ENCODE assay signal across 17 cellular contexts in the genomic region with DNA sequence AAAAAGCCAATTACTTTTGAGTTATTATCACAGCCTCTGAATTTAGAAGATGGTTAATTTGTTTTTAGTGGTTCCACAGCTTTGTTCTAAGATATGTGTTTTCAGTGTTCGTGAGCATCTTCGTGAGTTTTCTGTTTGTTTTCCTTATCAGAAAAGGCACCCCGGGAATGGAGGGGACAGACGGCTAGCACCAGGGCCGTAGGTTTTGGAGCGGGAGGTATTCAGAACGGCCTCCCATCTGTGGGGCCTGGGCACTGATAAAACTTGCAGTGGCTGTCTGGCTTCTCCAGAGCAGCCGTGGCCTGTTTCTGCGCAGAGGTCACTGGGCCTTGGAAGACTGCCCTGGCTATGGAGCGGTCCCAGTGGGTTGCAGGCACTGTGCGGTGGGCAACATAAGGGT.
DNase-seq lines count a peak whose midpoint lies in the region; ATAC-seq and TF ChIP-seq lines count a peak whose summit lies in the region.
"Had no signal": no experiment of that assay in that cellular context is flagged by ENCODE, and none has a peak within 500 bp of the region (broad histone marks: within the 10 kb centered on the region; RNA-seq: fewer than 3 reads in every experiment).

No MANE protein-coding gene starts in this region.

- CTCF ChIA-PET in activated CD8-positive, alpha-beta T cell treated with anti-CD3 and anti-CD28 coated beads for 36 hours (lab: Charles Lee) = no interaction called here

- no peak for DNase-seq in HFFc6
- DNase-seq in hepatic stellate cell (ENCODE audit: low spot score) = peak; percentile 18
- no peak for DNase-seq in sciatic nerve (ENCODE audit: low spot score)
- DNase-seq in stimulated activated CD4-positive, alpha-beta T cell treated with anti-CD3 and anti-CD28 coated beads, Interleukin-12 subunit alpha, Interleukin-12 subunit beta, amount 100 ng/mL, for 4 hours = no peak
- DNase-seq in AML-193 (lab: John Stamatoyannopoulos, UW) = no peak
- no peak for DNase-seq in activated CD8-positive, alpha-beta T cell treated with anti-CD3 and anti-CD28 coated beads for 36 hours
- DNase-seq: activated CD4-positive, alpha-beta T cell treated with anti-CD3 and anti-CD28 coated beads for 4 hours; activated naive CD8-positive, alpha-beta T cell treated with anti-CD3 and anti-CD28 coated beads, Interleukin-2, amount 50 U/mL, for 24 hours; activated T-cell treated with anti-CD3 and anti-CD28 coated beads, Interleukin-2, amount 50 U/mL, for 4 hours; dermis blood vessel endothelial cell; NCI-H187 treated with DMSO at 0.1 percent for 48 hours; NCI-H748 treated with DMSO at 0.1 percent for 48 hours; stimulated activated CD8-positive, alpha-beta memory T cell treated with anti-CD3 and anti-CD28 coated beads, Interleukin-4, amount 100 ng/mL, for 48 hours; T-helper 17 cell; thyroid gland had no signal

- H3K27ac Mint-ChIP-seq in HFFc6 (peak overlapping the region; percentile 15; the same call in 1 of the 2 replicates), brain (peak overlapping the region in 3 of 5 experiments; percentile 22 to 80 (median 30))
- no peak overlapping the region for H3K27ac Mint-ChIP-seq in activated CD8-positive, alpha-beta T cell treated with anti-CD3 and anti-CD28 coated beads for 36 hours
- H3K27ac Mint-ChIP-seq: activated naive CD8-positive, alpha-beta T cell treated with anti-CD3 and anti-CD28 coated beads, Interleukin-2, amount 50 U/mL, for 24 hours; T-helper 17 cell had no signal

- H3K4me3 Mint-ChIP-seq in HFFc6 = no peak overlapping the region
- no peak overlapping the region for H3K4me3 Mint-ChIP-seq in brain
- no peak overlapping the region for H3K4me3 Mint-ChIP-seq in activated CD8-positive, alpha-beta T cell treated with anti-CD3 and anti-CD28 coated beads for 36 hours
- H3K4me3 Mint-ChIP-seq: activated naive CD8-positive, alpha-beta T cell treated with anti-CD3 and anti-CD28 coated beads, Interleukin-2, amount 50 U/mL, for 24 hours; activated T-cell treated with anti-CD3 and anti-CD28 coated beads, Interleukin-2, amount 50 U/mL, for 4 hours; T-helper 17 cell had no signal

- POLR2A ChIA-PET in activated CD8-positive, alpha-beta T cell treated with anti-CD3 and anti-CD28 coated beads for 36 hours (lab: Charles Lee) = no interaction called here

- H3K36me3 Mint-ChIP-seq in HFFc6 (ENCODE audit: low read depth) = no peaks in the 10 kb centered on the region
- peaks cover 6% of the 10 kb centered on the region for H3K36me3 Mint-ChIP-seq in brain
- no peaks in the 10 kb centered on the region for H3K36me3 Mint-ChIP-seq in activated CD8-positive, alpha-beta T cell treated with anti-CD3 and anti-CD28 coated beads for 36 hours (ENCODE audit: low read depth)

- ATAC-seq in sciatic nerve (peak; percentile 72), HG02642 (IDR thresholded peaks at IDR 0.05; ENCODE audit: poor library complexity, unreplicated experiment) (no peak)
- ATAC-seq in activated CD8-positive, alpha-beta T cell treated with anti-CD3 and anti-CD28 coated beads for 36 hours = no peak
- ATAC-seq: activated naive CD8-positive, alpha-beta T cell treated with anti-CD3 and anti-CD28 coated beads, Interleukin-2, amount 50 U/mL, for 24 hours; activated T-cell treated with anti-CD3 and anti-CD28 coated beads, Interleukin-2, amount 50 U/mL, for 4 hours; T-helper 17 cell had no signal

- no peaks in the 10 kb centered on the region for H3K9me3 Mint-ChIP-seq in HFFc6
- no peaks in the 10 kb centered on the region for H3K9me3 Mint-ChIP-seq in brain
- H3K9me3 Mint-ChIP-seq in activated CD8-positive, alpha-beta T cell treated with anti-CD3 and anti-CD28 coated beads for 36 hours = no peaks in the 10 kb centered on the region
- H3K9me3 Mint-ChIP-seq: activated naive CD8-positive, alpha-beta T cell treated with anti-CD3 and anti-CD28 coated beads, Interleukin-2, amount 50 U/mL, for 24 hours; activated T-cell treated with anti-CD3 and anti-CD28 coated beads, Interleukin-2, amount 50 U/mL, for 4 hours had no signal

- H3K27me3 Mint-ChIP-seq in HFFc6 (ENCODE audit: insufficient read depth) = peaks cover 3% of the 10 kb centered on the region
- H3K27me3 Mint-ChIP-seq in brain = no peaks in the 10 kb centered on the region
- no peaks in the 10 kb centered on the region for H3K27me3 Mint-ChIP-seq in activated CD8-positive, alpha-beta T cell treated with anti-CD3 and anti-CD28 coated beads for 36 hours
- H3K27me3 Mint-ChIP-seq: activated naive CD8-positive, alpha-beta T cell treated with anti-CD3 and anti-CD28 coated beads, Interleukin-2, amount 50 U/mL, for 24 hours; T-helper 17 cell had no signal

- peaks cover 32% of the 10 kb centered on the region for H3K4me1 Mint-ChIP-seq in HFFc6 (ENCODE audit: low read depth)
- H3K4me1 Mint-ChIP-seq in brain = peaks cover 68% of the 10 kb centered on the region
- peaks cover 39% of the 10 kb centered on the region for H3K4me1 Mint-ChIP-seq in activated CD8-positive, alpha-beta T cell treated with anti-CD3 and anti-CD28 coated beads for 36 hours (ENCODE audit: low read depth)

- intact Hi-C loops in sciatic nerve (cut with DNase I) = no loop called here
- intact Hi-C loops in activated CD8-positive, alpha-beta T cell treated with anti-CD3 and anti-CD28 coated beads for 36 hours (cut with micrococcal nuclease) = no loop called here

- TF ChIP-seq CTCF in HFFc6 (IDR thresholded peaks at IDR 0.05) (no peak), brain (conservative IDR thresholded peaks at IDR 0.05) (no peak)
- no peak for TF ChIP-seq CTCF in activated CD8-positive, alpha-beta T cell treated with anti-CD3 and anti-CD28 coated beads for 36 hours (IDR thresholded peaks at IDR 0.05)
